ENCODE assay signal across 6 cellular contexts in genomic region chr7:134537273-134537781, GRCh38. TPM values are rescaled to one million over a fixed set of nuclear protein-coding genes. Genes with fewer than 3 reads are reported as not detected.
"Had no signal": no experiment of that assay in that cellular context is flagged by ENCODE, and none has a peak within 500 bp of the region (broad histone marks: within the 10 kb centered on the region; RNA-seq: fewer than 3 reads in every experiment).

No MANE protein-coding gene starts in this region.

RNA-seq across cellular contexts. Expression of gene AKR1B10, which starts 10.0 kb away (rescaled TPM):
- total RNA-seq: OCI-LY7, Right ventricle myocardium inferior had no signal

RNA-seq across cellular contexts. Expression of gene AKR1B15, which starts 11.6 kb away (rescaled TPM):
- total RNA-seq: OCI-LY7, Right ventricle myocardium inferior, Right ventricle myocardium superior, SJCRH30, SJSA1 had no signal
- polyA plus RNA-seq: SK-N-SH had no signal
